Comparison of ENCODE assay signal across 14 cellular contexts in genomic region chr22:49188091-49188490, GRCh38.
DNase-seq lines count a peak whose midpoint lies in the region; ATAC-seq and TF ChIP-seq lines count a peak whose summit lies in the region.
"Had no signal": no experiment of that assay in that cellular context is flagged by ENCODE, and none has a peak within 500 bp of the region (broad histone marks: within the 10 kb centered on the region; RNA-seq: fewer than 3 reads in every experiment).

No MANE protein-coding gene starts in this region.

- intact Hi-C loops in activated CD4-positive, alpha-beta T cell treated with anti-CD3 and anti-CD28 coated beads for 36 hours (cut with DNase I, micrococcal nuclease) = no loop called here

- POLR2A ChIA-PET in activated CD4-positive, alpha-beta T cell treated with anti-CD3 and anti-CD28 coated beads for 36 hours (lab: Charles Lee) = no interaction called here

- DNase-seq in activated CD4-positive, alpha-beta T cell treated with anti-CD3 and anti-CD28 coated beads for 36 hours = no peak
- no peak for DNase-seq in activated CD4-positive, alpha-beta T cell treated with anti-CD3 and anti-CD28 coated beads, Interleukin-2, amount 50 U/mL, for 48 hours
- peak; percentile 2 for DNase-seq in epithelial cell of esophagus (ENCODE audit: low read depth)
- no peak for DNase-seq in stimulated activated effector memory CD8-positive, alpha-beta T cell treated with anti-CD3 and anti-CD28 coated beads, Interleukin-12 subunit alpha, Interleukin-12 subunit beta, amount 100 ng/mL, for 72 hours (ENCODE audit: low spot score in 2 of 2)
- DNase-seq in hypothalamus (lab: John Stamatoyannopoulos, UW) = no peak
- no peak for DNase-seq in T-helper 17 cell
- no peak for DNase-seq in activated gamma-delta T cell (lab: John Stamatoyannopoulos, UW)
- DNase-seq: Caco-2; CD8-positive, alpha-beta memory T cell; DND-41; GDM1 had no signal

- H3K4me3 ChIP-seq in epithelial cell of esophagus (ENCODE audit: low read length) = no peak overlapping the region
- H3K4me3 ChIP-seq: BLaER1 had no signal

- peak overlapping the region; percentile 45 for H3K27ac Mint-ChIP-seq in activated CD4-positive, alpha-beta T cell treated with anti-CD3 and anti-CD28 coated beads for 36 hours
- peak overlapping the region; percentile 78 for H3K27ac Mint-ChIP-seq in stimulated activated effector memory CD8-positive, alpha-beta T cell treated with anti-CD3 and anti-CD28 coated beads, Interleukin-12 subunit alpha, Interleukin-12 subunit beta, amount 100 ng/mL, for 72 hours
- H3K27ac Mint-ChIP-seq in T-helper 17 cell = no peak overlapping the region
- H3K27ac Mint-ChIP-seq: CD8-positive, alpha-beta memory T cell had no signal

- peaks cover 5% of the 10 kb centered on the region for H3K9me3 Mint-ChIP-seq in activated CD4-positive, alpha-beta T cell treated with anti-CD3 and anti-CD28 coated beads for 36 hours (ENCODE audit: low read depth)
- peaks cover 4% of the 10 kb centered on the region for H3K9me3 Mint-ChIP-seq in stimulated activated effector memory CD8-positive, alpha-beta T cell treated with anti-CD3 and anti-CD28 coated beads, Interleukin-12 subunit alpha, Interleukin-12 subunit beta, amount 100 ng/mL, for 72 hours
- H3K9me3 Mint-ChIP-seq: CD8-positive, alpha-beta memory T cell had no signal

- H3K4me3 Mint-ChIP-seq in activated CD4-positive, alpha-beta T cell treated with anti-CD3 and anti-CD28 coated beads for 36 hours = no peak overlapping the region
- no peak overlapping the region for H3K4me3 Mint-ChIP-seq in stimulated activated effector memory CD8-positive, alpha-beta T cell treated with anti-CD3 and anti-CD28 coated beads, Interleukin-12 subunit alpha, Interleukin-12 subunit beta, amount 100 ng/mL, for 72 hours
- no peak overlapping the region for H3K4me3 Mint-ChIP-seq in T-helper 17 cell
- H3K4me3 Mint-ChIP-seq: CD8-positive, alpha-beta memory T cell had no signal

- H3K27me3 Mint-ChIP-seq in activated CD4-positive, alpha-beta T cell treated with anti-CD3 and anti-CD28 coated beads for 36 hours = peaks cover 7% of the 10 kb centered on the region
- peaks cover 45% of the 10 kb centered on the region for H3K27me3 Mint-ChIP-seq in T-helper 17 cell

- no peak for ATAC-seq in activated CD4-positive, alpha-beta T cell treated with anti-CD3 and anti-CD28 coated beads for 36 hours
- ATAC-seq in stimulated activated effector memory CD8-positive, alpha-beta T cell treated with anti-CD3 and anti-CD28 coated beads, Interleukin-12 subunit alpha, Interleukin-12 subunit beta, amount 100 ng/mL, for 72 hours = no peak
- ATAC-seq in T-helper 17 cell = no peak

- TF ChIP-seq CTCF in epithelial cell of esophagus (IDR thresholded peaks at IDR 0.05; ENCODE audit: insufficient read depth, low read depth, low read length, missing control alignments) = no peak

- no peaks in the 10 kb centered on the region for H3K4me1 Mint-ChIP-seq in activated CD4-positive, alpha-beta T cell treated with anti-CD3 and anti-CD28 coated beads for 36 hours
- peaks cover 5% of the 10 kb centered on the region for H3K4me1 Mint-ChIP-seq in stimulated activated effector memory CD8-positive, alpha-beta T cell treated with anti-CD3 and anti-CD28 coated beads, Interleukin-12 subunit alpha, Interleukin-12 subunit beta, amount 100 ng/mL, for 72 hours
- H3K4me1 Mint-ChIP-seq in T-helper 17 cell = no peaks in the 10 kb centered on the region
- H3K4me1 Mint-ChIP-seq: CD8-positive, alpha-beta memory T cell had no signal

- H3K27ac ChIP-seq in angular gyrus (ENCODE audit: low read depth, low read length) = peak overlapping the region; percentile 32
- H3K27ac ChIP-seq: 22Rv1, BLaER1 had no signal

- CTCF ChIA-PET in activated CD4-positive, alpha-beta T cell treated with anti-CD3 and anti-CD28 coated beads for 36 hours (lab: Charles Lee) = no interaction called here

- no peaks in the 10 kb centered on the region for H3K36me3 Mint-ChIP-seq in activated CD4-positive, alpha-beta T cell treated with anti-CD3 and anti-CD28 coated beads for 36 hours (ENCODE audit: low read depth)
- H3K36me3 Mint-ChIP-seq in stimulated activated effector memory CD8-positive, alpha-beta T cell treated with anti-CD3 and anti-CD28 coated beads, Interleukin-12 subunit alpha, Interleukin-12 subunit beta, amount 100 ng/mL, for 72 hours = no peaks in the 10 kb centered on the region
- H3K36me3 Mint-ChIP-seq in T-helper 17 cell (ENCODE audit: low read depth) = peaks cover 7% of the 10 kb centered on the region
- H3K36me3 Mint-ChIP-seq: CD8-positive, alpha-beta memory T cell had no signal

- H3K9me3 ChIP-seq in T-helper 17 cell (ENCODE audit: control insufficient read depth, low read length, poor library complexity, severe bottlenecking) = no peaks in the 10 kb centered on the region
- H3K9me3 ChIP-seq: BLaER1, Caco-2 had no signal
